21 cellular contexts compared by ENCODE assay signal in genomic region chr15:22810735-22811338, GRCh38. TPM values are rescaled to one million over a fixed set of nuclear protein-coding genes. Genes with fewer than 3 reads are reported as not detected.
A peak's percentile ranks its signal among the peaks of the same experiment; 100 is the strongest.
DNase-seq lines count a peak whose midpoint lies in the region; ATAC-seq, FAIRE-seq and TF ChIP-seq lines count a peak whose summit lies in the region.
"Had no signal": no experiment of that assay in that cellular context is flagged by ENCODE, and none has a peak within 500 bp of the region (broad histone marks: within the 10 kb centered on the region; RNA-seq: fewer than 3 reads in every experiment).

No MANE protein-coding gene starts in this region.

- no peak for TF ChIP-seq POLR2A in GM12878 (IDR thresholded peaks at IDR 0.05; ENCODE audit: low read depth, low read length)

- H3K27ac Mint-ChIP-seq in CD8-positive, alpha-beta T cell = peak overlapping the region; percentile 88
- no peak overlapping the region for H3K27ac Mint-ChIP-seq in activated naive CD4-positive, alpha-beta T cell treated with anti-CD3 and anti-CD28 coated beads for 36 hours
- H3K27ac Mint-ChIP-seq: activated T-helper 1 cell treated with anti-CD3 and anti-CD28 coated beads, Interleukin-12 subunit alpha, Interleukin-12 subunit beta, Interleukin-2, Interleukin-4 antibody, amounts not matched to agents 30 ng/mL and 10 ng/mL and 1 ng/mL, durations not matched to agents 14 hours and 24 hours and 36 hours; dendritic cell treated with granulocyte-macrophage colony-stimulating factor and Interleukin-4, amounts not matched to agents 40 ng/mL and 50 ng/mL, for 4 days; progenitor cell of endocrine pancreas had no signal

- H3K27me3 Mint-ChIP-seq in CD8-positive, alpha-beta T cell (ENCODE audit: low read depth) = no peaks in the 10 kb centered on the region
- no peaks in the 10 kb centered on the region for H3K27me3 Mint-ChIP-seq in activated naive CD4-positive, alpha-beta T cell treated with anti-CD3 and anti-CD28 coated beads for 36 hours (ENCODE audit: low read depth)
- H3K27me3 Mint-ChIP-seq: dendritic cell treated with granulocyte-macrophage colony-stimulating factor and Interleukin-4, amounts not matched to agents 40 ng/mL and 50 ng/mL, for 4 days; progenitor cell of endocrine pancreas had no signal

- no peak overlapping the region for H2AFZ ChIP-seq in GM12878 (ENCODE audit: control insufficient read depth, low read depth, low read length)
- H2AFZ ChIP-seq: PC-9 had no signal

- H3K79me2 ChIP-seq in GM12878 (ENCODE audit: control insufficient read depth, insufficient read depth, low read length) = peaks cover 28% of the 10 kb centered on the region

- POLR2A ChIA-PET in CD8-positive, alpha-beta T cell (lab: Charles Lee) = no interaction called here
- POLR2A ChIA-PET in GM12878 (lab: Charles Lee) = interaction anchor here (1.5 kb wide), 1 partner anchor 15 kb away, joined by 4 read pairs; no protein-coding TSS in a partner anchor

- no peaks in the 10 kb centered on the region for H3K9me3 ChIP-seq in CD8-positive, alpha-beta T cell (ENCODE audit: low read length)
- no peaks in the 10 kb centered on the region for H3K9me3 ChIP-seq in GM12878 (replicated peaks; ENCODE audit: control insufficient read depth, insufficient read depth, low read length)
- H3K9me3 ChIP-seq: heart left ventricle had no signal

- BruUV-seq in GM12878 (replicated peaks; lab: Mats Ljungman, UMichigan) = no TSS peak

- H3K4me1 Mint-ChIP-seq in CD8-positive, alpha-beta T cell (ENCODE audit: low read depth) = peaks cover 8% of the 10 kb centered on the region
- H3K4me1 Mint-ChIP-seq in activated naive CD4-positive, alpha-beta T cell treated with anti-CD3 and anti-CD28 coated beads for 36 hours (ENCODE audit: low read depth) = no peaks in the 10 kb centered on the region

- in situ Hi-C loops in GM12878 (cut with MboI) = no loop called here

- no peak for DNase-seq in CD8-positive, alpha-beta T cell
- DNase-seq in GM12878 (ENCODE audit: low read depth, low spot score) (no peak), renal cortical epithelial cell (ENCODE audit: low read depth) (peak; percentile 27), germinal center (ENCODE audit: low spot score) (no peak)
- no peak for DNase-seq in activated naive CD4-positive, alpha-beta T cell treated with anti-CD3 and anti-CD28 coated beads for 36 hours
- DNase-seq: activated CD4-positive, alpha-beta T cell treated with anti-CD3 and anti-CD28 coated beads for 1 hour; AML-193; heart left ventricle; left ventricle myocardium superior; NCI-H1092 treated with DMSO at 0.1 percent for 48 hours; NCI-H446; PC-9 had no signal

- H3K27ac ChIP-seq in CD8-positive, alpha-beta T cell (ENCODE audit: low read depth, low read length) = no peak overlapping the region
- H3K27ac ChIP-seq in GM12878 (ENCODE audit: control insufficient read depth, insufficient read depth) = peak overlapping the region; percentile 70
- H3K27ac ChIP-seq: cardiac muscle cell, heart left ventricle, HL-60, PC-9 had no signal

- peak overlapping the region; percentile 58 for H3K4me2 ChIP-seq in GM12878 (ENCODE audit: control insufficient read depth, insufficient read depth)
- H3K4me2 ChIP-seq: PC-9 had no signal

- H3K9me3 Mint-ChIP-seq in CD8-positive, alpha-beta T cell = no peaks in the 10 kb centered on the region
- H3K9me3 Mint-ChIP-seq in activated naive CD4-positive, alpha-beta T cell treated with anti-CD3 and anti-CD28 coated beads for 36 hours = no peaks in the 10 kb centered on the region
- H3K9me3 Mint-ChIP-seq: activated T-helper 1 cell treated with anti-CD3 and anti-CD28 coated beads, Interleukin-12 subunit alpha, Interleukin-12 subunit beta, Interleukin-2, Interleukin-4 antibody, amounts not matched to agents 30 ng/mL and 10 ng/mL and 1 ng/mL, durations not matched to agents 14 hours and 24 hours and 36 hours; dendritic cell treated with granulocyte-macrophage colony-stimulating factor and Interleukin-4, amounts not matched to agents 40 ng/mL and 50 ng/mL, for 4 days; stimulated activated effector memory CD8-positive, alpha-beta T cell treated with anti-CD3 and anti-CD28 coated beads, Interleukin-12 subunit alpha, Interleukin-12 subunit beta, amount 100 ng/mL, for 72 hours had no signal

- no peaks in the 10 kb centered on the region for H3K36me3 ChIP-seq in CD8-positive, alpha-beta T cell (ENCODE audit: insufficient read depth, low read length)
- H3K36me3 ChIP-seq in GM12878 (ENCODE audit: control insufficient read depth in 2 of 2, insufficient read depth in 2 of 2, low read length in 1 of 2) = peaks cover 13 to 27% of the 10 kb centered on the region in 2 experiments
- H3K36me3 ChIP-seq: cardiac muscle cell had no signal

- no peak overlapping the region for H3K4me3 ChIP-seq in CD8-positive, alpha-beta T cell (ENCODE audit: low read depth, low read length)
- no peak overlapping the region for H3K4me3 ChIP-seq in GM12878
- H3K4me3 ChIP-seq: cardiac muscle cell, heart left ventricle, PC-9 had no signal

- no peak for TF ChIP-seq CTCF in CD8-positive, alpha-beta T cell (IDR thresholded peaks at IDR 0.05)
- no peak for TF ChIP-seq CTCF in GM12878 (IDR thresholded peaks at IDR 0.05 in 2 of 3, conservative IDR thresholded peaks at IDR 0.05 in 1 of 3; ENCODE audit: control insufficient read depth in 2 of 3, extremely low read depth in 1 of 3, insufficient read depth in 1 of 3, low read depth in 3 of 3, low read length in 3 of 3)

- H3K9ac ChIP-seq in GM12878 (ENCODE audit: control insufficient read depth, insufficient read depth, low read length) = peak overlapping the region; percentile 28; the same call in 1 of the 2 replicates

- no peak for TF ChIP-seq EP300 in GM12878 (IDR thresholded peaks at IDR 0.05; ENCODE audit: borderline replicate concordance in 1 of 2, control insufficient read depth in 1 of 2, low read depth in 2 of 2, low read length in 2 of 2)

- 91% methylated on average over 10 of the region's 10 CpGs for WGBS in GM12878 (ENCODE audit: insufficient coverage, insufficient replicate concordance, low lambda C conversion rate, missing lambda C conversion rate)

- RAD21 ChIA-PET in GM12878 (lab: Charles Lee; ENCODE audit: unreplicated experiment) = interaction anchor here (1.7 kb wide), 1 partner anchor 8 kb away, joined by 4 read pairs; no protein-coding TSS in a partner anchor

- SMC1A ChIA-PET in GM12878 (lab: Charles Lee; ENCODE audit: uncharacterized antibody, unreplicated experiment) = interaction anchor here (1.0 to 3.5 kb wide), 5 partner anchors 10 to 30 kb away, joined by 4 to 18 read pairs (median 6); partner anchors contain the start of genes NIPA1 and NIPA2

- no peak for TF ChIP-seq RAD21 in GM12878 (IDR thresholded peaks at IDR 0.05; ENCODE audit: insufficient read depth, low read depth, low read length)

- CTCF ChIA-PET in CD8-positive, alpha-beta T cell (lab: Charles Lee) = no interaction called here
- CTCF ChIA-PET in GM12878 (lab: Yijun Ruan, JAX) = interaction anchor here (0.7 to 1.1 kb wide), 4 partner anchors 9 to 655 kb away, joined by 3 to 4 read pairs (median 4); no protein-coding TSS in a partner anchor
- CTCF ChIA-PET in activated naive CD4-positive, alpha-beta T cell treated with anti-CD3 and anti-CD28 coated beads for 36 hours (lab: Charles Lee) = no interaction called here

- no peak overlapping the region for H3K4me3 Mint-ChIP-seq in CD8-positive, alpha-beta T cell
- no peak overlapping the region for H3K4me3 Mint-ChIP-seq in activated naive CD4-positive, alpha-beta T cell treated with anti-CD3 and anti-CD28 coated beads for 36 hours
- H3K4me3 Mint-ChIP-seq: activated T-helper 1 cell treated with anti-CD3 and anti-CD28 coated beads, Interleukin-12 subunit alpha, Interleukin-12 subunit beta, Interleukin-2, Interleukin-4 antibody, amounts not matched to agents 30 ng/mL and 10 ng/mL and 1 ng/mL, durations not matched to agents 14 hours and 24 hours and 36 hours; dendritic cell treated with granulocyte-macrophage colony-stimulating factor and Interleukin-4, amounts not matched to agents 40 ng/mL and 50 ng/mL, for 4 days; stimulated activated effector memory CD8-positive, alpha-beta T cell treated with anti-CD3 and anti-CD28 coated beads, Interleukin-12 subunit alpha, Interleukin-12 subunit beta, amount 100 ng/mL, for 72 hours had no signal

- no peaks in the 10 kb centered on the region for H4K20me1 ChIP-seq in GM12878 (ENCODE audit: control insufficient read depth, insufficient read depth)

- ATAC-seq in CD8-positive, alpha-beta T cell = no peak
- ATAC-seq in HG03378 (IDR thresholded peaks at IDR 0.05; ENCODE audit: unreplicated experiment) (peak; percentile 8), GM12878 (peak; percentile 56), HG03159 (IDR thresholded peaks at IDR 0.05; ENCODE audit: unreplicated experiment) (no peak)
- ATAC-seq: stimulated activated effector memory CD8-positive, alpha-beta T cell treated with anti-CD3 and anti-CD28 coated beads, Interleukin-12 subunit alpha, Interleukin-12 subunit beta, amount 100 ng/mL, for 72 hours had no signal

- intact Hi-C loops in CD8-positive, alpha-beta T cell (cut with DNase I, micrococcal nuclease) = loop anchor here in 1 of 2 experiments (1.0 kb wide), 1 partner anchor 27 kb away; the partner anchor contains the start of gene NIPA2
- intact Hi-C loops in GM12878 (cut with micrococcal nuclease; ENCODE audit: unreplicated experiment) = loop anchor here (1.0 to 2.0 kb wide), 2 partner anchors 9 to 28 kb away; partner anchors contain the start of gene NIPA2
- intact Hi-C loops in activated naive CD4-positive, alpha-beta T cell treated with anti-CD3 and anti-CD28 coated beads for 36 hours (cut with micrococcal nuclease) = no loop called here

- peaks cover 30% of the 10 kb centered on the region for H3K36me3 Mint-ChIP-seq in CD8-positive, alpha-beta T cell
- no peaks in the 10 kb centered on the region for H3K36me3 Mint-ChIP-seq in activated naive CD4-positive, alpha-beta T cell treated with anti-CD3 and anti-CD28 coated beads for 36 hours (ENCODE audit: low read depth)

- peaks cover 3% of the 10 kb centered on the region for H3K4me1 ChIP-seq in CD8-positive, alpha-beta T cell (ENCODE audit: insufficient read depth, low read length)
- peaks cover 21% of the 10 kb centered on the region for H3K4me1 ChIP-seq in GM12878 (ENCODE audit: control insufficient read depth, insufficient read depth, low read length)

- FAIRE-seq in GM12878 (lab: Jason Lieb, UNC) = no peak
- FAIRE-seq: TTC549 had no signal

- no peaks in the 10 kb centered on the region for H3K27me3 ChIP-seq in CD8-positive, alpha-beta T cell (ENCODE audit: insufficient read depth, low read length)
- H3K27me3 ChIP-seq in GM12878 (replicated peaks in 1 of 2; ENCODE audit: control insufficient read depth in 2 of 2, insufficient read depth in 2 of 2, low read length in 1 of 2) = no peaks in the 10 kb centered on the region
- H3K27me3 ChIP-seq: cardiac muscle cell, heart left ventricle had no signal

RNA-seq across cellular contexts. Expression of gene NIPA1, which starts 24.4 kb away (rescaled TPM):
- total RNA-seq in CD8-positive, alpha-beta T cell = 1 to 10 TPM; 6.4 to 7.3 TPM
- 85.7 TPM in 2 replicates for total RNA-seq in GM12878 (2013; cell fraction: nucleolus; rRNA removed)
- total RNA-seq in GM12878 (2014; rRNA removed) = 30.6 and 32.7 TPM in 2 replicates
- 22.8 and 23.1 TPM in 2 replicates for total RNA-seq in GM12878 (2014; rRNA removed; fragmentation: Illumina TruSeq; extraction: Trizol)
- 34.6 and 35.9 TPM in 2 replicates for total RNA-seq in GM12878 (2021)
- polyA plus RNA-seq in GM12878 (2011; ENCODE audit: low read depth) = 10.1 TPM
- 46.5 and 52.5 TPM in 2 replicates for polyA plus RNA-seq in GM12878 (2011; rRNA removed)
- 33.7 and 40.0 TPM in 2 replicates for polyA plus RNA-seq in GM12878 (2011; cell fraction: cytosol; rRNA removed)
- 40.6 and 47.0 TPM in 2 replicates for polyA plus RNA-seq in GM12878 (2011; cell fraction: nucleus; rRNA removed)
- 14.5 and 18.0 TPM in 2 replicates for polyA plus RNA-seq in GM12878 (2012)
- polyA plus RNA-seq in GM12878 (2014; fragmentation: Illumina TruSeq; extraction: Trizol) = 27.4 and 27.6 TPM in 2 replicates
- 1 to 10 TPM; 5.3 to 7.6 TPM for polyA plus RNA-seq in GM12878 (2014; fragmentation: Nextera tagmentation; extraction: Ambion mirVana)
- 21.7 and 24.9 TPM in 2 replicates for polyA plus RNA-seq in GM12878 (2014; rRNA removed)
- 10 to 100 TPM; 23.2 to 26.5 TPM for polyA plus RNA-seq in GM12878 (2016; fragmentation: Nextera tagmentation; extraction: Ambion mirVana)
- 112 and 131 TPM in 2 replicates for polyA minus RNA-seq in GM12878 (2011; rRNA and poly(A)+ RNA removed)
- 28.1 and 28.2 TPM in 2 replicates for polyA minus RNA-seq in GM12878 (2011; cell fraction: cytosol; rRNA and poly(A)+ RNA removed)
- polyA minus RNA-seq in GM12878 (2011; cell fraction: nucleus; rRNA and poly(A)+ RNA removed) = 13.8 and 24.6 TPM in 2 replicates
- total RNA-seq in renal cortical epithelial cell = 14.8 and 17.7 TPM in 2 replicates
- total RNA-seq in activated naive CD4-positive, alpha-beta T cell treated with anti-CD3 and anti-CD28 coated beads for 36 hours = 1 to 10 TPM; 3.1 to 3.2 TPM

RNA-seq across cellular contexts. Expression of gene NIPA2, which starts 27.6 kb away (rescaled TPM):
- 10 to 100 TPM; 49.1 to 49.7 TPM for total RNA-seq in CD8-positive, alpha-beta T cell
- total RNA-seq in GM12878 (2013; cell fraction: nucleolus; rRNA removed) = 103 and 122 TPM in 2 replicates
- total RNA-seq in GM12878 (2014; rRNA removed) (111 and 133 TPM in 2 replicates), GM12878 (2014; rRNA removed; fragmentation: Illumina TruSeq; extraction: Trizol) (88.8 and 91.6 TPM in 2 replicates), GM12878 (2021) (107 and 108 TPM in 2 replicates), renal cortical epithelial cell (78.0 and 85.1 TPM in 2 replicates)
- polyA plus RNA-seq in GM12878 (2011; ENCODE audit: low read depth) = 43.2 TPM
- polyA plus RNA-seq in GM12878 (2011; rRNA removed) (90.4 and 117 TPM in 2 replicates), GM12878 (2014; fragmentation: Illumina TruSeq; extraction: Trizol) (92.5 and 127 TPM in 2 replicates), GM12878 (2014; fragmentation: Nextera tagmentation; extraction: Ambion mirVana) (10 to 100 TPM; 24.4 to 36.3 TPM), GM12878 (2014; rRNA removed) (98.2 and 100 TPM in 2 replicates), GM12878 (2016; fragmentation: Nextera tagmentation; extraction: Ambion mirVana) (100 to 1,000 TPM; 148 to 159 TPM)
- polyA plus RNA-seq in GM12878 (2011; cell fraction: cytosol; rRNA removed) = 41.8 and 46.8 TPM in 2 replicates
- polyA plus RNA-seq in GM12878 (2011; cell fraction: nucleus; rRNA removed) = 35.7 and 41.2 TPM in 2 replicates
- 48.8 and 52.2 TPM in 2 replicates for polyA plus RNA-seq in GM12878 (2012)
- polyA minus RNA-seq in GM12878 (2011; rRNA and poly(A)+ RNA removed) = 42.5 and 50.8 TPM in 2 replicates
- 27.1 and 33.2 TPM in 2 replicates for polyA minus RNA-seq in GM12878 (2011; cell fraction: cytosol; rRNA and poly(A)+ RNA removed)
- polyA minus RNA-seq in GM12878 (2011; cell fraction: nucleus; rRNA and poly(A)+ RNA removed) = 36.9 and 55.8 TPM in 2 replicates
- total RNA-seq in activated naive CD4-positive, alpha-beta T cell treated with anti-CD3 and anti-CD28 coated beads for 36 hours = 10 to 100 TPM; 47.0 to 47.9 TPM

Comparison
In these comparisons a context has a peak if more than half of its experiments do, and no peak if none do; other contexts are left out.
1. ATAC-seq: peak in HG03378 (single experiment) and GM12878 (single experiment); none in CD8-positive, alpha-beta T cell (single experiment) and HG03159 (single experiment).